Comparison of ENCODE assay signal across 8 cellular contexts in genomic region chr4:82429728-82430192, GRCh38. TPM values are rescaled to one million over a fixed set of nuclear protein-coding genes. Genes with fewer than 3 reads are reported as not detected.
DNase-seq lines count a peak whose midpoint lies in the region; FAIRE-seq and TF ChIP-seq lines count a peak whose summit lies in the region.

No MANE protein-coding gene starts in this region.

- in situ Hi-C loops in GM18951 (cut with MboI; ENCODE audit: low sequenced_read_pairs, unreplicated experiment), result loop anchor here (5.0 kb wide), 1 partner anchor 52 kb away; no protein-coding TSS in a partner anchor

- 0 to 1% (median 0%) methylated on average over 46 to 58 of the region's 58 CpGs for WGBS in small intestine, 3 donors

- TF ChIP-seq CTCF in AG04449 (IDR thresholded peaks at IDR 0.05; ENCODE audit: insufficient read depth, low read length, missing control alignments), result no peak

- H3K9me3 Mint-ChIP-seq in activated naive CD8-positive, alpha-beta T cell (ENCODE audit: low read depth), result no peaks in the 10 kb centered on the region

- POLR2A ChIA-PET in AG04449 (lab: Yijun Ruan, JAX), result interaction anchor here (0.6 to 2.4 kb wide), 22 partner anchors 8 to 827 kb away, joined by 3 to 26 read pairs (median 4); partner anchors contain the start of genes COPS4 and HNRNPD

- peaks cover 34% of the 10 kb centered on the region for H3K36me3 Mint-ChIP-seq in activated naive CD8-positive, alpha-beta T cell

- peak overlapping the region; percentile 68 for H3K4me3 ChIP-seq in AG04449 (ENCODE audit: low read depth, low read length)
- H3K4me3 ChIP-seq in HUES48 (ENCODE audit: low read depth, low read length), result peak overlapping the region; percentile 93
- peak overlapping the region; percentile 99 for H3K4me3 ChIP-seq in iPS-11a (ENCODE audit: low read depth, low read length)
- H3K4me3 ChIP-seq in small intestine (ENCODE audit: low read depth in 1 of 2, low read length in 2 of 2), result peak overlapping the region; percentile 75 to 98

- H3K27ac ChIP-seq in HUES48 (ENCODE audit: low read depth, low read length) (peak overlapping the region; percentile 99), small intestine (ENCODE audit: low read depth in 1 of 2, low read length in 1 of 2) (peak overlapping the region; percentile 96 to 97)

- peak overlapping the region; percentile 100 for H3K27ac Mint-ChIP-seq in activated naive CD8-positive, alpha-beta T cell

- no peaks in the 10 kb centered on the region for H3K27me3 Mint-ChIP-seq in activated naive CD8-positive, alpha-beta T cell

- H3K27me3 ChIP-seq in HUES48 (ENCODE audit: control insufficient read depth, insufficient read depth, low read length) (no peaks in the 10 kb centered on the region), small intestine (ENCODE audit: control insufficient read depth in 2 of 2, insufficient read depth in 2 of 2, low read length in 2 of 2) (no peaks in the 10 kb centered on the region)

- H3K4me3 Mint-ChIP-seq in activated naive CD8-positive, alpha-beta T cell, result peak overlapping the region; percentile 100

- H3K36me3 ChIP-seq in HUES48 (ENCODE audit: control insufficient read depth, insufficient read depth, low read length) (peaks cover 48% of the 10 kb centered on the region), small intestine (ENCODE audit: control insufficient read depth in 2 of 2, insufficient read depth in 2 of 2, low read length in 2 of 2) (peaks cover 5 to 9% of the 10 kb centered on the region in 2 donors)

- FAIRE-seq in small intestine (lab: Jason Lieb, UNC), result no peak

- H3K4me1 Mint-ChIP-seq in activated naive CD8-positive, alpha-beta T cell (ENCODE audit: low read depth), result peaks cover 56% of the 10 kb centered on the region

- CTCF ChIA-PET in AG04449 (lab: Yijun Ruan, JAX), result interaction anchor here (0.6 to 2.9 kb wide), 20 partner anchors 8 to 645 kb away, joined by 3 to 19 read pairs (median 4); no protein-coding TSS in a partner anchor

- DNase-seq in AG04449 (ENCODE audit: low read depth, low spot score) (no peak), small intestine (no peak), OCI-M2 (lab: John Stamatoyannopoulos, UW; ENCODE audit: unreplicated experiment) (no peak), NCI-H146 treated with DMSO at 0.1 percent for 48 hours (lab: John Stamatoyannopoulos, UW; ENCODE audit: unreplicated experiment) (no peak)

- peaks cover 8% of the 10 kb centered on the region; the same call in 1 of the 2 replicates for H3K4me1 ChIP-seq in HUES48 (ENCODE audit: control insufficient read depth, insufficient read depth, low read length)
- H3K4me1 ChIP-seq in small intestine (ENCODE audit: control insufficient read depth in 2 of 2, insufficient read depth in 1 of 2, low read depth in 1 of 2, low read length in 1 of 2), result peaks cover 0 to 7% of the 10 kb centered on the region in 2 donors

- H3K9ac ChIP-seq in HUES48 (ENCODE audit: low read depth, low read length), result peak overlapping the region; percentile 99

- peak; percentile 40 for TF ChIP-seq POLR2A in GM18951 (IDR thresholded peaks at IDR 0.05; ENCODE audit: extremely low read depth, insufficient read depth, insufficient read length)

- H3K9me3 ChIP-seq in HUES48 (ENCODE audit: control insufficient read depth, insufficient read depth, low read length) (no peaks in the 10 kb centered on the region), small intestine (ENCODE audit: control insufficient read depth, low read depth) (no peaks in the 10 kb centered on the region)

RNA-seq across cellular contexts. Expression of gene HNRNPDL, which starts 0.5 kb away (rescaled TPM):
- 100 to 1,000 TPM in 2 of 3 donors, 10 to 100 TPM in 1; 96.6 to 206 (median 111) TPM for polyA plus RNA-seq in small intestine

RNA-seq across cellular contexts. Expression of gene ENOPH1, which starts 0.6 kb away (rescaled TPM):
- polyA plus RNA-seq in small intestine, result 10 to 100 TPM; 25.3 to 45.1 (median 30.3) TPM

RNA-seq across cellular contexts. Expression of gene HNRNPD, which starts 56.0 kb away (rescaled TPM):
- polyA plus RNA-seq in small intestine, result 100 to 1,000 TPM; 122 to 212 (median 129) TPM
